ENCODE assay signal across 8 cellular contexts in the genomic region with DNA sequence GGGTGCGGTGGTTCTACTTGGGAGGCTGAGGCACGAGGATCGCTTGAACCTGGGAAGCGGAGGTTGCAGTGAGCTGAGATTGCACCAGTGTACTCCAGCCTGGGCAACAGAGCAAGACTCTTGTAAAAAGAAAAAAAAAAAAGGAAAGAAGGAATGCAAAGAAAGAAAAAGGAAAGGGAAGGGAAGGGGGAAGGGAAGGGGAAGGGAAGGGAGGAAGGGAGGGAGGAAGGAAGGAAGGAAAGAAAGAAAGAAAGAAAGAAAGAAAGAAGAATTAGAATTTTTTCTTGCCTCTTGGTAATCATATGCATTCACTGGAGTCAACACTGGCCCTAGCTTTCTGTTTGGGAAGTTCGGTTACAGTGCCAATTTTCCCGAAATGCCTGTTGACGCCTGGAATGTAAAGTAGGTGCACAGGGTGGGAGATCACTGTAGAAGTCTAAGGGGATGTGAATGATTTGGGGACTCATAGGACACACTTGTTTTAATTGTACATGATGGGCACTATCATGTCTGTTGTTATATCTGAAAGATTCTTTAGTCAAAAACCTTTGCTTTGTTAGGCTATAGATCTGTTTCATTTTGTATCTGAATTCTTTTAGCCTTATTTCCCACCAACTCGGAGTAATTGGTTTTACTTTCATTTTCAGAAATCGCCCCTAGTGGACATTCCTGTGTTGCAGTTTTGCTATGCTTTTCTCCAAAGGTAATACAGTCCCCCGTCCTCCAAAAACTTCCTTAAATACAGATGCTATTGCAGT. TPM values are rescaled to one million over a fixed set of nuclear protein-coding genes. Genes with fewer than 3 reads are reported as not detected.
A peak's percentile ranks its signal among the peaks of the same experiment; 100 is the strongest.
DNase-seq lines count a peak whose midpoint lies in the region; ATAC-seq and TF ChIP-seq lines count a peak whose summit lies in the region.

No MANE protein-coding gene starts in this region.

- peaks cover 26% of the 10 kb centered on the region for H3K36me3 ChIP-seq in CD4-positive, CD25-positive, alpha-beta regulatory T cell (ENCODE audit: control insufficient read depth, insufficient read depth, low read length)

- intact Hi-C loops in activated B cell treated with CpG ODN at 0.5 μM for 24 hours (cut with micrococcal nuclease) = loop anchor here (1.0 kb wide), 3 partner anchors 29 to 71 kb away; no protein-coding TSS in a partner anchor

- peak; percentile 28 to 83 (median 72) for DNase-seq in CD4-positive, CD25-positive, alpha-beta regulatory T cell
- DNase-seq in NCI-H2196 (lab: John Stamatoyannopoulos, UW; ENCODE audit: unreplicated experiment) (peak; percentile 72), activated B cell treated with CpG ODN at 0.5 μM for 24 hours (no peak), mesothelial cell of epicardium (ENCODE audit: low spot score in 2 of 2, unreplicated experiment in 2 of 2) (peak in 1 of 2 experiments; percentile 45), stromal cell of bone marrow (ENCODE audit: low read depth) (peak; percentile 59)
- DNase-seq in effector memory CD8-positive, alpha-beta T cell = peak; percentile 50 to 64 (median 58)
- no peak for DNase-seq in NK-92 treated with Interleukin-12 subunit alpha and Interleukin-12 subunit beta, amount 100 ng/mL, for 24 hours (lab: John Stamatoyannopoulos, UW)

- TF ChIP-seq CTCF in activated B cell treated with CpG ODN at 0.5 μM for 24 hours (IDR thresholded peaks at IDR 0.05) = no peak
- peak; percentile 94 for TF ChIP-seq CTCF in mesothelial cell of epicardium (IDR thresholded peaks at IDR 0.05; ENCODE audit: unreplicated experiment)

- peak overlapping the region; percentile 67 for H3K27ac ChIP-seq in CD4-positive, CD25-positive, alpha-beta regulatory T cell (ENCODE audit: insufficient read depth, low read length, poor library complexity, severe bottlenecking)

- H3K27ac Mint-ChIP-seq in CD4-positive, CD25-positive, alpha-beta regulatory T cell = peak overlapping the region; percentile 94 to 97 (median 96)
- H3K27ac Mint-ChIP-seq in activated B cell treated with CpG ODN at 0.5 μM for 24 hours = peak overlapping the region; percentile 96
- peak overlapping the region; percentile 93 to 98 for H3K27ac Mint-ChIP-seq in effector memory CD8-positive, alpha-beta T cell
- H3K27ac Mint-ChIP-seq in mesothelial cell of epicardium = peak overlapping the region; percentile 89

- POLR2A ChIA-PET in activated B cell treated with CpG ODN at 0.5 μM for 24 hours (lab: Charles Lee) = interaction anchor here (0.6 to 5.9 kb wide), 14 partner anchors 10 to 124 kb away, joined by 3 to 95 read pairs (median 6); a partner anchor contains a TSS

- no peaks in the 10 kb centered on the region for H3K27me3 Mint-ChIP-seq in CD4-positive, CD25-positive, alpha-beta regulatory T cell
- H3K27me3 Mint-ChIP-seq in activated B cell treated with CpG ODN at 0.5 μM for 24 hours (no peaks in the 10 kb centered on the region), mesothelial cell of epicardium (ENCODE audit: low read depth) (no peaks in the 10 kb centered on the region)
- no peaks in the 10 kb centered on the region for H3K27me3 Mint-ChIP-seq in effector memory CD8-positive, alpha-beta T cell

- peak overlapping the region; percentile 14 to 91 (median 86) for H3K4me3 Mint-ChIP-seq in CD4-positive, CD25-positive, alpha-beta regulatory T cell
- H3K4me3 Mint-ChIP-seq in activated B cell treated with CpG ODN at 0.5 μM for 24 hours = peak overlapping the region; percentile 82
- H3K4me3 Mint-ChIP-seq in effector memory CD8-positive, alpha-beta T cell = peak overlapping the region; percentile 72 to 79
- H3K4me3 Mint-ChIP-seq in mesothelial cell of epicardium = peak overlapping the region; percentile 62

- H3K4me3 ChIP-seq in CD4-positive, CD25-positive, alpha-beta regulatory T cell (ENCODE audit: low read depth, low read length) = peak overlapping the region; percentile 81

- H3K9me3 Mint-ChIP-seq in CD4-positive, CD25-positive, alpha-beta regulatory T cell = no peaks in the 10 kb centered on the region
- H3K9me3 Mint-ChIP-seq in activated B cell treated with CpG ODN at 0.5 μM for 24 hours (no peaks in the 10 kb centered on the region), mesothelial cell of epicardium (no peaks in the 10 kb centered on the region)
- no peaks in the 10 kb centered on the region for H3K9me3 Mint-ChIP-seq in effector memory CD8-positive, alpha-beta T cell

- no peaks in the 10 kb centered on the region for H3K27me3 ChIP-seq in CD4-positive, CD25-positive, alpha-beta regulatory T cell (ENCODE audit: control insufficient read depth, insufficient read depth, low read length)

- H3K36me3 Mint-ChIP-seq in CD4-positive, CD25-positive, alpha-beta regulatory T cell = peaks cover 32% of the 10 kb centered on the region
- H3K36me3 Mint-ChIP-seq in activated B cell treated with CpG ODN at 0.5 μM for 24 hours (ENCODE audit: low read depth) (peaks cover 61% of the 10 kb centered on the region), mesothelial cell of epicardium (peaks cover 13% of the 10 kb centered on the region)
- H3K36me3 Mint-ChIP-seq in effector memory CD8-positive, alpha-beta T cell (ENCODE audit: insufficient read depth) = peaks cover 24% of the 10 kb centered on the region

- H3K9me3 ChIP-seq in CD4-positive, CD25-positive, alpha-beta regulatory T cell (ENCODE audit: control insufficient read depth in 2 of 2, low read length in 2 of 2) = no peaks in the 10 kb centered on the region

- ATAC-seq in CD4-positive, CD25-positive, alpha-beta regulatory T cell (ENCODE audit: low read depth in 2 of 2) = peak; percentile 69 to 74
- ATAC-seq in GM19438 (IDR thresholded peaks at IDR 0.05; ENCODE audit: low read depth, unreplicated experiment) = peak; percentile 60
- ATAC-seq in activated B cell treated with CpG ODN at 0.5 μM for 24 hours (ENCODE audit: low read depth) = peak; percentile 48
- peak; percentile 96 for ATAC-seq in effector memory CD8-positive, alpha-beta T cell (replicated peaks)

- peaks cover 14% of the 10 kb centered on the region for H3K4me1 ChIP-seq in CD4-positive, CD25-positive, alpha-beta regulatory T cell (ENCODE audit: control insufficient read depth, insufficient read depth, low read length, poor library complexity, severe bottlenecking)

- CTCF ChIA-PET in activated B cell treated with CpG ODN at 0.5 μM for 24 hours (lab: Charles Lee) = interaction anchor here (0.7 to 2.0 kb wide), 6 partner anchors 15 to 63 kb away, joined by 3 to 7 read pairs (median 4); a partner anchor contains a TSS

- H3K4me1 Mint-ChIP-seq in CD4-positive, CD25-positive, alpha-beta regulatory T cell = peaks cover 5 to 20% (median 11%) of the 10 kb centered on the region in 4 donors
- H3K4me1 Mint-ChIP-seq in activated B cell treated with CpG ODN at 0.5 μM for 24 hours (peaks cover 91% of the 10 kb centered on the region), mesothelial cell of epicardium (peaks cover 3% of the 10 kb centered on the region)
- H3K4me1 Mint-ChIP-seq in effector memory CD8-positive, alpha-beta T cell (ENCODE audit: low read depth in 2 of 2) = peaks cover 10 to 15% of the 10 kb centered on the region in 2 donors

RNA-seq across cellular contexts. Expression of a gene that starts 59.8 kb away (rescaled TPM):
- total RNA-seq in CD4-positive, CD25-positive, alpha-beta regulatory T cell = 68.2 TPM
- polyA plus RNA-seq in CD4-positive, CD25-positive, alpha-beta regulatory T cell = 10 to 100 TPM; 31.8 to 55.6 (median 44.6) TPM
- total RNA-seq in activated B cell treated with CpG ODN at 0.5 μM for 24 hours (55.4 and 65.6 TPM in 2 replicates), mesothelial cell of epicardium (32.6 to 35.2 TPM (median 33.0 TPM) in 3 replicates)

Comparison
In these comparisons a context has a peak if more than half of its experiments do, and no peak if none do; other contexts are left out.
1. DNase-seq: peak in CD4-positive, CD25-positive, alpha-beta regulatory T cell (3 of 3), NCI-H2196 (single experiment), effector memory CD8-positive, alpha-beta T cell (3 of 3) and stromal cell of bone marrow (single experiment); none in activated B cell treated with CpG ODN at 0.5 μM for 24 hours (single experiment) and NK-92 treated with Interleukin-12 subunit alpha and Interleukin-12 subunit beta, amount 100 ng/mL, for 24 hours (single experiment).
2. Peak in every context shown above with its lines, with median percentiles within 50 percentile points of each other: ATAC-seq, H3K27ac Mint-ChIP-seq and H3K4me3 Mint-ChIP-seq.